In genomic region chr3:127546970-127547733, GRCh38 we compare ENCODE assay signal across 1 cellular context.
TF ChIP-seq lines count a peak whose summit lies in the region.

No MANE protein-coding gene starts in this region.

TF ChIP-seq in HepG2, 621 proteins besides CTCF, POLR2A, EP300 and RAD21 (continued from another document):
- TF ChIP-seq ZBTB40 (IDR thresholded peaks at IDR 0.05) (no peak), ZBTB40 (CRISPR knock-in tag; IDR thresholded peaks at IDR 0.05) (no peak), ZNF567 (CRISPR knock-in tag; IDR thresholded peaks at IDR 0.05; ENCODE audit: borderline replicate concordance) (no peak), ZMAT3 (CRISPR knock-in tag; conservative IDR thresholded peaks at IDR 0.05) (0 out of 2 replicates have a peak, but pooled peaks have one; percentile 10), ZNF207 (IDR thresholded peaks at IDR 0.05; ENCODE audit: borderline replicate concordance) (no peak), PCBP1 (IDR thresholded peaks at IDR 0.05; ENCODE audit: borderline replicate concordance, low read depth, low read length) (0 out of 2 replicates have a peak, but pooled peaks have one; percentile 62), ZNF788 (CRISPR knock-in tag; IDR thresholded peaks at IDR 0.05; ENCODE audit: borderline replicate concordance) (no peak), ZNF326 (CRISPR knock-in tag; IDR thresholded peaks at IDR 0.05; ENCODE audit: borderline replicate concordance) (no peak), HNRNPK (IDR thresholded peaks at IDR 0.05; ENCODE audit: low read depth, low read length, poor library complexity, severe bottlenecking) (peak; percentile 89), ZBTB38 (CRISPR knock-in tag; IDR thresholded peaks at IDR 0.05) (0 out of 2 replicates have a peak, but pooled peaks have one; percentile 22), ZFP90 (CRISPR knock-in tag; IDR thresholded peaks at IDR 0.05; ENCODE audit: borderline replicate concordance) (no peak), ZFY (CRISPR knock-in tag; IDR thresholded peaks at IDR 0.05) (no peak), POLR2G (IDR thresholded peaks at IDR 0.05; ENCODE audit: low read depth, low read length) (no peak), RARG (CRISPR knock-in tag; IDR thresholded peaks at IDR 0.05; ENCODE audit: low read depth) (no peak), ZSCAN22 (CRISPR knock-in tag; IDR thresholded peaks at IDR 0.05) (no peak), BRCA1 (CRISPR knock-in tag; IDR thresholded peaks at IDR 0.05) (no peak), HOXA9 (CRISPR knock-in tag; IDR thresholded peaks at IDR 0.05; ENCODE audit: borderline replicate concordance) (no peak), ZSCAN21 (CRISPR knock-in tag; IDR thresholded peaks at IDR 0.05; ENCODE audit: borderline replicate concordance) (no peak), HOXA7 (CRISPR knock-in tag; IDR thresholded peaks at IDR 0.05) (no peak), ZNF703 (CRISPR knock-in tag; IDR thresholded peaks at IDR 0.05; ENCODE audit: borderline replicate concordance) (no peak)
